ENCODE assay signal across 11 cellular contexts in the genomic region with DNA sequence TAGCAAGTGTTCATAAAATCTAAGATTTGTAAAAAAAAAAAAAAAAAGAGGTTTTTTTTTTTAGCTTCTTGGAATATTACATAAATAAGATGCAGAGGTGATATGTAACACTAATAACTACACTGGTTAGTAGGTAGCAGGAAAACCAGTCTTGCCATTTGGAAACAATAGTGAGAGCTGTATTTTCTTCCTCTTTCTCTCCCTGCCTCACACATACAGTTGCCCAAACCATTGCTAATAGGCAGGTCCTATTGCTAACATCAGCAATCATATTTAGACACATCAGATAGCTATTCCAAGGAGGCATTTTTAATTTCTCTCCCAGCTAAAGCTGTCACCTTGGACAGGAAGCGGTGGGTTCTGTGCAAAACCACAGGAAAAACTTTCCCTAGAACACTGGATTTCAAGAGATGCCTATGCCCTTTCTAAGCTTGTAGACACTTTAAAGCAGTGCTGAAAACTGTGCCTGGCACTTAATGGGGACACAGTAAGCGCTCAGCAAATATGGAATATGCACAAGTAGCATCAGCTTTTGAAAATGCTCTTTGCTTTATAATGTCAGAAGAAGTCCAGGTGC. TPM values are rescaled to one million over a fixed set of nuclear protein-coding genes. Genes with fewer than 3 reads are reported as not detected.
DNase-seq lines count a peak whose midpoint lies in the region; ATAC-seq and TF ChIP-seq lines count a peak whose summit lies in the region.
"Had no signal": no experiment of that assay in that cellular context is flagged by ENCODE, and none has a peak within 500 bp of the region (broad histone marks: within the 10 kb centered on the region; RNA-seq: fewer than 3 reads in every experiment).

No MANE protein-coding gene starts in this region.

- H3K14ac ChIP-seq in IMR-90 (replicated peaks; ENCODE audit: low read depth, low read length), result 0 out of 2 replicates have a peak overlapping the region, but pooled peaks have one; percentile 13

- dilution Hi-C loops in IMR-90 (cut with HindIII; ENCODE audit: low sequenced_read_pairs, unreplicated experiment), result no loop called here

- WGBS in IMR-90 (ENCODE audit: extremely low coverage in 2 of 2, insufficient read length in 1 of 2), 2 experiments, result 100% methylated on average over 1 of the region's 2 CpGs; no CpG with 5 or more reads in 1 of the 2 experiments
- 80 to 94% methylated on average over 2 of the region's 2 CpGs for WGBS in sigmoid colon, 2 donors

- no peak overlapping the region for H2BK20ac ChIP-seq in IMR-90 (ENCODE audit: low read depth, low read length)

- ATAC-seq in IMR-90 (ENCODE audit: low read depth) (no peak), HG03095 (IDR thresholded peaks at IDR 0.05; ENCODE audit: unreplicated experiment) (no peak)
- ATAC-seq: effector memory CD8-positive, alpha-beta T cell had no signal

- H3K9ac ChIP-seq in BLaER1 treated with 17β-estradiol and CSF1 and Interleukin-3, amounts not matched to agents 10 nM and 100 nM, result peak overlapping the region in 5 of 11 experiments; percentile 16 to 48 (median 44); a peak in 4 of 22 replicates
- H3K9ac ChIP-seq in IMR-90 (ENCODE audit: low read depth, low read length), result no peak overlapping the region

- H4K91ac ChIP-seq in IMR-90 (ENCODE audit: insufficient read depth, low read depth, low read length), result no peak overlapping the region

- H3K79me1 ChIP-seq in IMR-90 (ENCODE audit: low read depth in 1 of 2, low read length in 2 of 2), result peaks cover 0 to 4% of the 10 kb centered on the region in 2 experiments; a peak in 1 of 4 replicates

- no peak for DNase-seq in IMR-90
- DNase-seq in ascending aorta (ENCODE audit: low spot score in 2 of 2), result no peak
- DNase-seq in sigmoid colon, result no peak
- DNase-seq in ureter (ENCODE audit: low spot score), result no peak
- DNase-seq in AG08396 (ENCODE audit: low spot score), result no peak
- DNase-seq in NCI-H146 (lab: John Stamatoyannopoulos, UW), result no peak
- DNase-seq: activated naive CD8-positive, alpha-beta T cell treated with anti-CD3 and anti-CD28 coated beads for 36 hours; effector memory CD8-positive, alpha-beta T cell; NCI-H187 had no signal

- peaks cover 94 to 100% (median 98%) of the 10 kb centered on the region in 10 experiments for H3K4me1 ChIP-seq in BLaER1 treated with 17β-estradiol and CSF1 and Interleukin-3, amounts not matched to agents 10 nM and 100 nM
- peaks cover 23% of the 10 kb centered on the region for H3K4me1 ChIP-seq in IMR-90 (ENCODE audit: control insufficient read depth, insufficient read depth, low read length)
- H3K4me1 ChIP-seq in ascending aorta, result peaks cover 23 to 68% of the 10 kb centered on the region in 2 donors
- peaks cover 0 to 82% (median 60%) of the 10 kb centered on the region in 4 donors for H3K4me1 ChIP-seq in sigmoid colon

- in situ Hi-C loops in IMR-90 (cut with MboI; ENCODE audit: low sequenced_read_pairs), result no loop called here

- intact Hi-C loops in IMR-90 (cut with micrococcal nuclease), result loop anchor here (5.0 kb wide), 1 partner anchor 73 kb away; no protein-coding TSS in a partner anchor
- intact Hi-C loops in ascending aorta (cut with DNase I), result loop anchor here (5.0 kb wide), 2 partner anchors 388 to 453 kb away; no protein-coding TSS in a partner anchor
- intact Hi-C loops in sigmoid colon (cut with DNase I), result loop anchor here (5.0 kb wide), 1 partner anchor 78 kb away; no protein-coding TSS in a partner anchor

- no peak overlapping the region for H2AK5ac ChIP-seq in IMR-90 (ENCODE audit: low read depth, low read length)

- H2BK5ac ChIP-seq in IMR-90 (ENCODE audit: low read depth, low read length, poor library complexity, severe bottlenecking), result no peak overlapping the region

- no peak overlapping the region for H3K4me3 ChIP-seq in BLaER1 treated with 17β-estradiol and CSF1 and Interleukin-3, amounts not matched to agents 10 nM and 100 nM
- no peak overlapping the region for H3K4me3 ChIP-seq in IMR-90 (ENCODE audit: insufficient read depth, low read depth, low read length)
- H3K4me3 ChIP-seq in ascending aorta, result no peak overlapping the region
- no peak overlapping the region for H3K4me3 ChIP-seq in sigmoid colon

- no peak for TF ChIP-seq EP300 in sigmoid colon (IDR thresholded peaks at IDR 0.05)

- peak overlapping the region in 10 of 11 experiments; percentile 45 to 68 (median 57); a peak in 17 of 22 replicates for H3K27ac ChIP-seq in BLaER1 treated with 17β-estradiol and CSF1 and Interleukin-3, amounts not matched to agents 10 nM and 100 nM
- H3K27ac ChIP-seq in IMR-90 (ENCODE audit: insufficient read depth, low read length), result no peak overlapping the region
- H3K27ac ChIP-seq in ascending aorta, result peak overlapping the region; percentile 95 to 99
- peak overlapping the region; percentile 88 to 99 (median 96) for H3K27ac ChIP-seq in sigmoid colon

- no peak overlapping the region for H2AFZ ChIP-seq in IMR-90 (replicated peaks; ENCODE audit: low read length, poor library complexity)

- no peak overlapping the region for H3K18ac ChIP-seq in IMR-90 (ENCODE audit: low read depth, low read length)

- peak overlapping the region; percentile 67 to 95 (median 86) for H3K4me2 ChIP-seq in BLaER1 treated with 17β-estradiol and CSF1 and Interleukin-3, amounts not matched to agents 10 nM and 100 nM
- H3K4me2 ChIP-seq in IMR-90 (ENCODE audit: low read depth, low read length), result no peak overlapping the region

- CTCF ChIA-PET in IMR-90 (lab: Yijun Ruan, JAX), result interaction anchor here (1.1 kb wide), 1 partner anchor 75 kb away, joined by 3 read pairs; no protein-coding TSS in a partner anchor

- no peak overlapping the region for H2BK15ac ChIP-seq in IMR-90 (ENCODE audit: low read depth, low read length)

- no peaks in the 10 kb centered on the region for H3K36me3 ChIP-seq in BLaER1 treated with 17β-estradiol and CSF1 and Interleukin-3, amounts not matched to agents 10 nM and 100 nM
- H3K36me3 ChIP-seq in IMR-90 (ENCODE audit: control insufficient read depth, insufficient read depth, low read length), result no peaks in the 10 kb centered on the region
- H3K36me3 ChIP-seq in ascending aorta, result no peaks in the 10 kb centered on the region
- no peaks in the 10 kb centered on the region for H3K36me3 ChIP-seq in sigmoid colon

- TF ChIP-seq RAD21 in IMR-90 (IDR thresholded peaks at IDR 0.05; ENCODE audit: low read length), result no peak

- H4K20me1 ChIP-seq in BLaER1 treated with 17β-estradiol and CSF1 and Interleukin-3, amounts not matched to agents 10 nM and 100 nM, result no peaks in the 10 kb centered on the region
- H4K20me1 ChIP-seq in IMR-90 (ENCODE audit: insufficient read depth, low read length), result no peaks in the 10 kb centered on the region

- H3K9me1 ChIP-seq in IMR-90 (ENCODE audit: insufficient read depth, low read length), result peaks cover 10% of the 10 kb centered on the region

- H4K8ac ChIP-seq in IMR-90 (ENCODE audit: low read depth in 2 of 2, low read length in 2 of 2), result no peak overlapping the region

- H3K56ac ChIP-seq in IMR-90 (ENCODE audit: extremely low read depth, insufficient read depth, low read length), result no peak overlapping the region

- H3K4ac ChIP-seq in IMR-90 (ENCODE audit: low read depth, low read length), result no peak overlapping the region; the same call in 1 of the 2 replicates

- no peak overlapping the region for H4K5ac ChIP-seq in IMR-90 (ENCODE audit: low read depth, low read length)

- POLR2A ChIA-PET in IMR-90 (lab: Charles Lee; ENCODE audit: unreplicated experiment), result no interaction called here

- H3K9me3 ChIP-seq in BLaER1 treated with 17β-estradiol and CSF1 and Interleukin-3, amounts not matched to agents 10 nM and 100 nM (replicated peaks in 1 of 11), result peaks cover 0 to 10% (median 0%) of the 10 kb centered on the region in 11 experiments; a peak in 4 of 22 replicates
- H3K9me3 ChIP-seq in IMR-90 (ENCODE audit: control insufficient read depth, insufficient read depth, low read length), result no peaks in the 10 kb centered on the region
- no peaks in the 10 kb centered on the region for H3K9me3 ChIP-seq in ascending aorta
- H3K9me3 ChIP-seq in sigmoid colon, result no peaks in the 10 kb centered on the region

- BruUV-seq in IMR-90 (replicated peaks; lab: Mats Ljungman, UMichigan), result no TSS peak

- no peak overlapping the region for H2AK9ac ChIP-seq in IMR-90 (replicated peaks; ENCODE audit: low read depth, low read length, poor library complexity)

- H3K27me3 ChIP-seq in BLaER1 treated with 17β-estradiol and CSF1 and Interleukin-3, amounts not matched to agents 10 nM and 100 nM, result no peaks in the 10 kb centered on the region
- no peaks in the 10 kb centered on the region for H3K27me3 ChIP-seq in IMR-90 (ENCODE audit: control insufficient read depth, insufficient read depth, low read length)
- H3K27me3 ChIP-seq in ascending aorta, result no peaks in the 10 kb centered on the region
- H3K27me3 ChIP-seq in sigmoid colon, result no peaks in the 10 kb centered on the region

- no peak for TF ChIP-seq POLR2A in IMR-90 (IDR thresholded peaks at IDR 0.05; ENCODE audit: low read depth, low read length)
- TF ChIP-seq POLR2A in sigmoid colon (IDR thresholded peaks at IDR 0.05), result no peak

- no peak overlapping the region for H2BK120ac ChIP-seq in IMR-90 (ENCODE audit: low read depth, low read length)

- TF ChIP-seq CTCF in IMR-90 (conservative IDR thresholded peaks at IDR 0.05; ENCODE audit: low read depth, low read length), result no peak
- no peak for TF ChIP-seq CTCF in ascending aorta (IDR thresholded peaks at IDR 0.05)
- no peak for TF ChIP-seq CTCF in sigmoid colon (IDR thresholded peaks at IDR 0.05)

- no peak overlapping the region for H3K23ac ChIP-seq in IMR-90 (ENCODE audit: low read depth, low read length)

TF ChIP-seq in IMR-90, 13 proteins besides CTCF, POLR2A, EP300 and RAD21 (continues in another document):
- TF ChIP-seq CEBPB (IDR thresholded peaks at IDR 0.05; ENCODE audit: low read depth, low read length) (no peak), MAZ (IDR thresholded peaks at IDR 0.05; ENCODE audit: borderline replicate concordance, low read depth, low read length) (no peak), BHLHE40 (IDR thresholded peaks at IDR 0.05; ENCODE audit: low read depth, low read length) (no peak)
- TF ChIP-seq, protein P1, sequence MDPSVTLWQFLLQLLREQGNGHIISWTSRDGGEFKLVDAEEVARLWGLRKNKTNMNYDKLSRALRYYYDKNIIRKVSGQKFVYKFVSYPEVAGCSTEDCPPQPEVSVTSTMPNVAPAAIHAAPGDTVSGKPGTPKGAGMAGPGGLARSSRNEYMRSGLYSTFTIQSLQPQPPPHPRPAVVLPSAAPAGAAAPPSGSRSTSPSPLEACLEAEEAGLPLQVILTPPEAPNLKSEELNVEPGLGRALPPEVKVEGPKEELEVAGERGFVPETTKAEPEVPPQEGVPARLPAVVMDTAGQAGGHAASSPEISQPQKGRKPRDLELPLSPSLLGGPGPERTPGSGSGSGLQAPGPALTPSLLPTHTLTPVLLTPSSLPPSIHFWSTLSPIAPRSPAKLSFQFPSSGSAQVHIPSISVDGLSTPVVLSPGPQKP (IDR thresholded peaks at IDR 0.05; ENCODE audit: borderline replicate concordance, low read depth, low read length), result no peak

RNA-seq across cellular contexts. Expression of a gene that starts 50.8 kb away (rescaled TPM):
- total RNA-seq in IMR-90 (2012; rRNA removed) (10.6 and 12.8 TPM in 2 replicates), ascending aorta (19.2 TPM), sigmoid colon (10 to 100 TPM in 3 of 4 donors, 1 to 10 TPM in 1; 9.2 to 21.0 (median 12.3) TPM), ureter (59.9 TPM)
- polyA plus RNA-seq in IMR-90 (2012; rRNA removed) (16.0 and 17.7 TPM in 2 replicates), sigmoid colon (10 to 100 TPM in 1 of 3 donors, 1 to 10 TPM in 2; 5.5 to 22.1 (median 9.0) TPM)
- polyA plus RNA-seq in IMR-90 (2012; cell fraction: cytosol; rRNA removed), result 2.9 and 4.6 TPM in 2 replicates
- 20.3 and 133 TPM in 2 replicates for polyA plus RNA-seq in IMR-90 (2012; cell fraction: nucleus; rRNA removed; ENCODE audit: low replicate concordance)
